ENCODE assay signal across 9 cellular contexts in genomic region chr18:13608791-13609552, GRCh38.
A peak's percentile ranks its signal among the peaks of the same experiment; 100 is the strongest.
DNase-seq lines count a peak whose midpoint lies in the region; ATAC-seq and TF ChIP-seq lines count a peak whose summit lies in the region.
"Had no signal": no experiment of that assay in that cellular context is flagged by ENCODE, and none has a peak within 500 bp of the region (broad histone marks: within the 10 kb centered on the region; RNA-seq: fewer than 3 reads in every experiment).

No MANE protein-coding gene starts in this region.

- intact Hi-C loops in CD4-positive, alpha-beta T cell (cut with DNase I, micrococcal nuclease) = no loop called here
- intact Hi-C loops in lower lobe of right lung (cut with DNase I) (no loop called here), PC-9 (cut with micrococcal nuclease; ENCODE audit: unreplicated experiment) (no loop called here)

- H3K4me1 ChIP-seq in lower lobe of right lung = peaks cover 24% of the 10 kb centered on the region
- no peaks in the 10 kb centered on the region for H3K4me1 ChIP-seq in PC-9 (replicated peaks; ENCODE audit: insufficient read depth)

- no peak overlapping the region for H2AFZ ChIP-seq in PC-9
- H2AFZ ChIP-seq: GM23248 had no signal

- DNase-seq in CD4-positive, alpha-beta T cell = peak in 5 of 10 experiments; percentile 14 to 49 (median 36)
- DNase-seq in activated CD4-positive, alpha-beta T cell treated with anti-CD3 and anti-CD28 coated beads, Interleukin-2, amount 10 ng/mL, durations not matched to agents 7 days and 5 days = peak; percentile 42
- DNase-seq in lower lobe of right lung = no peak
- no peak for DNase-seq in PC-9
- no peak for DNase-seq in hepatic stellate cell (ENCODE audit: low spot score)
- DNase-seq: GM23248 had no signal

- POLR2A ChIA-PET in CD4-positive, alpha-beta T cell (lab: Charles Lee) = interaction anchor here (0.9 to 1.3 kb wide), 2 partner anchors 118 to 145 kb away, joined by 3 to 4 read pairs; partner anchors contain the start of genes FAM210A and RNMT
- POLR2A ChIA-PET in activated CD4-positive, alpha-beta T cell treated with anti-CD3 and anti-CD28 coated beads, Interleukin-2, amount 10 ng/mL, durations not matched to agents 7 days and 5 days (lab: Charles Lee) = no interaction called here
- POLR2A ChIA-PET in PC-9 (lab: Charles Lee; ENCODE audit: unreplicated experiment) = no interaction called here

- no peak for TF ChIP-seq CTCF in CD4-positive, alpha-beta T cell (IDR thresholded peaks at IDR 0.05)
- no peak for TF ChIP-seq CTCF in lower lobe of right lung (IDR thresholded peaks at IDR 0.05)
- no peak for TF ChIP-seq CTCF in PC-9 (conservative IDR thresholded peaks at IDR 0.05)

- peak overlapping the region; percentile 53 for H3K4me3 Mint-ChIP-seq in CD4-positive, alpha-beta T cell
- H3K4me3 Mint-ChIP-seq in activated CD4-positive, alpha-beta T cell treated with anti-CD3 and anti-CD28 coated beads, Interleukin-2, amount 10 ng/mL, durations not matched to agents 7 days and 5 days = peak overlapping the region; percentile 45

- H3K27me3 Mint-ChIP-seq in CD4-positive, alpha-beta T cell = no peaks in the 10 kb centered on the region
- H3K27me3 Mint-ChIP-seq in activated CD4-positive, alpha-beta T cell treated with anti-CD3 and anti-CD28 coated beads, Interleukin-2, amount 10 ng/mL, durations not matched to agents 7 days and 5 days = no peaks in the 10 kb centered on the region

- CTCF ChIA-PET in CD4-positive, alpha-beta T cell (lab: Charles Lee) = no interaction called here
- CTCF ChIA-PET in activated CD4-positive, alpha-beta T cell treated with anti-CD3 and anti-CD28 coated beads, Interleukin-2, amount 10 ng/mL, durations not matched to agents 7 days and 5 days (lab: Charles Lee) = interaction anchor here (0.6 to 2.4 kb wide), 8 partner anchors 8 to 237 kb away, joined by 3 to 8 read pairs (median 4); no protein-coding TSS in a partner anchor
- CTCF ChIA-PET in PC-9 (lab: Charles Lee) = no interaction called here

- ATAC-seq in CD4-positive, alpha-beta T cell (ENCODE audit: poor library complexity) = peak; percentile 37
- ATAC-seq in HG02610 (IDR thresholded peaks at IDR 0.05; ENCODE audit: unreplicated experiment) (peak; percentile 26), lower lobe of right lung (peak; percentile 36 to 49), GM19397 (IDR thresholded peaks at IDR 0.05; ENCODE audit: unreplicated experiment) (no peak), GM19463 (IDR thresholded peaks at IDR 0.05; ENCODE audit: unreplicated experiment) (no peak)

- H3K27ac ChIP-seq in CD4-positive, alpha-beta T cell (ENCODE audit: low read depth, low read length) = peak overlapping the region; percentile 3
- H3K27ac ChIP-seq in lower lobe of right lung (no peak overlapping the region), PC-9 (no peak overlapping the region)
- H3K27ac ChIP-seq: GM23248 had no signal

- no peaks in the 10 kb centered on the region for H3F3A ChIP-seq in PC-9 (ENCODE audit: insufficient read depth, low read depth)

- H3K36me3 Mint-ChIP-seq in CD4-positive, alpha-beta T cell (ENCODE audit: low read depth) = no peaks in the 10 kb centered on the region
- H3K36me3 Mint-ChIP-seq in activated CD4-positive, alpha-beta T cell treated with anti-CD3 and anti-CD28 coated beads, Interleukin-2, amount 10 ng/mL, durations not matched to agents 7 days and 5 days (ENCODE audit: low read depth) = peaks cover 8% of the 10 kb centered on the region

- no peaks in the 10 kb centered on the region for H3K9me3 ChIP-seq in CD4-positive, alpha-beta T cell (ENCODE audit: control insufficient read depth, low read length)
- H3K9me3 ChIP-seq in lower lobe of right lung (no peaks in the 10 kb centered on the region), PC-9 (ENCODE audit: insufficient read depth, low read depth) (no peaks in the 10 kb centered on the region)

- H3K27me3 ChIP-seq in CD4-positive, alpha-beta T cell (ENCODE audit: control insufficient read depth, insufficient read depth, low read length) = no peaks in the 10 kb centered on the region
- no peaks in the 10 kb centered on the region for H3K27me3 ChIP-seq in lower lobe of right lung (ENCODE audit: low read depth)
- peaks cover 61% of the 10 kb centered on the region for H3K27me3 ChIP-seq in PC-9 (ENCODE audit: insufficient read depth, low read depth)

- no peaks in the 10 kb centered on the region for H3K36me3 ChIP-seq in lower lobe of right lung
- no peaks in the 10 kb centered on the region for H3K36me3 ChIP-seq in PC-9 (ENCODE audit: low read depth)

- peak overlapping the region; percentile 76 for H3K27ac Mint-ChIP-seq in CD4-positive, alpha-beta T cell
- peak overlapping the region; percentile 67 for H3K27ac Mint-ChIP-seq in activated CD4-positive, alpha-beta T cell treated with anti-CD3 and anti-CD28 coated beads, Interleukin-2, amount 10 ng/mL, durations not matched to agents 7 days and 5 days

- peaks cover 59% of the 10 kb centered on the region for H3K4me1 Mint-ChIP-seq in CD4-positive, alpha-beta T cell (ENCODE audit: low read depth)
- H3K4me1 Mint-ChIP-seq in activated CD4-positive, alpha-beta T cell treated with anti-CD3 and anti-CD28 coated beads, Interleukin-2, amount 10 ng/mL, durations not matched to agents 7 days and 5 days = peaks cover 74% of the 10 kb centered on the region

- no peaks in the 10 kb centered on the region for H3K9me2 ChIP-seq in PC-9 (ENCODE audit: insufficient read depth)

- H3K79me2 ChIP-seq in PC-9 (ENCODE audit: low read depth) = no peaks in the 10 kb centered on the region

- BruUV-seq in PC-9 (replicated peaks; lab: Mats Ljungman, UMichigan) = no TSS peak

- H3K4me3 ChIP-seq in lower lobe of right lung (no peak overlapping the region), PC-9 (no peak overlapping the region)
- H3K4me3 ChIP-seq: GM23248 had no signal

- no peaks in the 10 kb centered on the region for H3K9me3 Mint-ChIP-seq in CD4-positive, alpha-beta T cell
- no peaks in the 10 kb centered on the region for H3K9me3 Mint-ChIP-seq in activated CD4-positive, alpha-beta T cell treated with anti-CD3 and anti-CD28 coated beads, Interleukin-2, amount 10 ng/mL, durations not matched to agents 7 days and 5 days

- no peaks in the 10 kb centered on the region for H4K20me1 ChIP-seq in PC-9 (ENCODE audit: insufficient read depth)

- H3K4me2 ChIP-seq in PC-9 = no peak overlapping the region

Comparison
In these comparisons a context has a peak if more than half of its experiments do, and no peak if none do; other contexts are left out.
1. ATAC-seq: peak in CD4-positive, alpha-beta T cell (single experiment), HG02610 (single experiment) and lower lobe of right lung (2 of 2); none in GM19397 (single experiment) and GM19463 (single experiment).